Comparison of ENCODE assay signal across 8 cellular contexts in the genomic region with DNA sequence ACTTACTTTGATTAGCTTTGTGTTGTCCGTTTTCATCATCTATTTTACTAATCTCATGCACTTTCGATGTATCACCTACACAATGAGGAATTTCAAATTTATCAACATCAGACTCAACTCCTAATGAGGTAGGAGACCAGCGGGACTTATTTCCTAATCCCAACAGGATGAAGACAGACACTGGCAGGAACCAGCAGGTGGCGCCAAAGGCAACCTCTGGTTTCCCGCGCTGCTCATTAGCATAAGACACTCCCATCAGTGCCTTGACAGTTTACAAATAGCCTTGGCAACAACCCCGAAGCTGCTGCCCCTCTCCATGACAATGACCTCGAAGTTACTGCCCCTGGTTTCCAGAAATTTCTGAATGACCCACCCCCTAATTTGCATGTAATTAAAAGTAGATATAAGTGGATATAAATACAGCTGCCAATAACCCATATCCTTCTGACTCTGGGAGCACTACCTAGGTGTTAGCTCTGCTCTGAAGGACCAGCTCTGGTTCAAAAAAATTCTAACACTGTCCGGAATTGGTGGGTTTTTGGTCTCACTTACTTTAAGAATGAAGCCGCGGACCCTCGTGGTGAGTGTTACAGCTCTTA.
DNase-seq lines count a peak whose midpoint lies in the region; ATAC-seq and TF ChIP-seq lines count a peak whose summit lies in the region.

No MANE protein-coding gene starts in this region.

- H3K9me3 Mint-ChIP-seq in activated CD4-positive, alpha-beta memory T cell treated with anti-CD3 and anti-CD28 coated beads, Interleukin-2, amount 10 ng/mL, durations not matched to agents 7 days and 5 days = peaks cover 11% of the 10 kb centered on the region

- H3K27ac ChIP-seq in heart left ventricle = no peak overlapping the region

- ATAC-seq in heart left ventricle = no peak
- no peak for ATAC-seq in HG03442 (IDR thresholded peaks at IDR 0.05; ENCODE audit: unreplicated experiment)

- DNase-seq in COLO668 (lab: John Stamatoyannopoulos, UW; ENCODE audit: unreplicated experiment) = peak; percentile 47
- peak; percentile 9 for DNase-seq in HPDE6-E6E7 (ENCODE audit: extremely low spot score)
- peak; percentile 26 for DNase-seq in activated CD4-positive, alpha-beta memory T cell treated with anti-CD3 and anti-CD28 coated beads, Interleukin-2, amount 10 ng/mL, durations not matched to agents 7 days and 5 days
- peak in 1 of 5 donors; percentile 24 for DNase-seq in heart left ventricle
- DNase-seq in stimulated activated CD4-positive, alpha-beta T cell treated with anti-CD3 and anti-CD28 coated beads, Interleukin-4, amount 100 ng/mL, for 1 hour = peak; percentile 31
- DNase-seq in NCI-H1436 treated with DMSO at 0.1 percent for 48 hours (lab: John Stamatoyannopoulos, UW) = no peak
- no peak for DNase-seq in NCI-H146 (lab: John Stamatoyannopoulos, UW)

- POLR2A ChIA-PET in activated CD4-positive, alpha-beta memory T cell treated with anti-CD3 and anti-CD28 coated beads, Interleukin-2, amount 10 ng/mL, durations not matched to agents 7 days and 5 days (lab: Charles Lee) = no interaction called here

- no peak overlapping the region for H3K4me3 ChIP-seq in heart left ventricle

- peak in 10 of 12 donors; percentile 14 to 46 (median 32) for TF ChIP-seq CTCF in heart left ventricle (IDR thresholded peaks at IDR 0.05)

- no peak overlapping the region for H3K27ac Mint-ChIP-seq in activated CD4-positive, alpha-beta memory T cell treated with anti-CD3 and anti-CD28 coated beads, Interleukin-2, amount 10 ng/mL, durations not matched to agents 7 days and 5 days

- intact Hi-C loops in heart left ventricle (cut with DNase I) = no loop called here

- H3K4me3 Mint-ChIP-seq in activated CD4-positive, alpha-beta memory T cell treated with anti-CD3 and anti-CD28 coated beads, Interleukin-2, amount 10 ng/mL, durations not matched to agents 7 days and 5 days = no peak overlapping the region

- H3K36me3 ChIP-seq in heart left ventricle = no peaks in the 10 kb centered on the region

- 80 to 89% (median 88%) methylated on average over 12 of the region's 12 CpGs for WGBS in heart left ventricle, 4 donors

- H3K4me1 ChIP-seq in heart left ventricle = peaks cover 0 to 2% (median 0%) of the 10 kb centered on the region in 12 donors

- TF ChIP-seq POLR2A in heart left ventricle (IDR thresholded peaks at IDR 0.05) = no peak

- H3K4me1 Mint-ChIP-seq in activated CD4-positive, alpha-beta memory T cell treated with anti-CD3 and anti-CD28 coated beads, Interleukin-2, amount 10 ng/mL, durations not matched to agents 7 days and 5 days = peaks cover 3% of the 10 kb centered on the region

- no peaks in the 10 kb centered on the region for H3K9me3 ChIP-seq in heart left ventricle

- no peaks in the 10 kb centered on the region for H3K27me3 ChIP-seq in heart left ventricle

- H3K36me3 Mint-ChIP-seq in activated CD4-positive, alpha-beta memory T cell treated with anti-CD3 and anti-CD28 coated beads, Interleukin-2, amount 10 ng/mL, durations not matched to agents 7 days and 5 days (ENCODE audit: low read depth) = no peaks in the 10 kb centered on the region

- CTCF ChIA-PET in activated CD4-positive, alpha-beta memory T cell treated with anti-CD3 and anti-CD28 coated beads, Interleukin-2, amount 10 ng/mL, durations not matched to agents 7 days and 5 days (lab: Charles Lee) = interaction anchor here (0.5 kb wide), 1 partner anchor 86 kb away, joined by 5 read pairs; no protein-coding TSS in a partner anchor

- no peaks in the 10 kb centered on the region for H3K27me3 Mint-ChIP-seq in activated CD4-positive, alpha-beta memory T cell treated with anti-CD3 and anti-CD28 coated beads, Interleukin-2, amount 10 ng/mL, durations not matched to agents 7 days and 5 days

Comparison
In these comparisons a context has a peak if more than half of its experiments do, and no peak if none do; other contexts are left out.
1. DNase-seq: peak in COLO668 (single experiment), HPDE6-E6E7 (single experiment), activated CD4-positive, alpha-beta memory T cell treated with anti-CD3 and anti-CD28 coated beads, Interleukin-2, amount 10 ng/mL, durations not matched to agents 7 days and 5 days (single experiment) and stimulated activated CD4-positive, alpha-beta T cell treated with anti-CD3 and anti-CD28 coated beads, Interleukin-4, amount 100 ng/mL, for 1 hour (single experiment); none in NCI-H1436 treated with DMSO at 0.1 percent for 48 hours (single experiment) and NCI-H146 (single experiment).